Comparison of ENCODE assay signal across 8 cellular contexts in genomic region chr15:49155110-49155833, GRCh38. TPM values are rescaled to one million over a fixed set of nuclear protein-coding genes. Genes with fewer than 3 reads are reported as not detected.
A peak's percentile ranks its signal among the peaks of the same experiment; 100 is the strongest.
DNase-seq lines count a peak whose midpoint lies in the region; ATAC-seq and TF ChIP-seq lines count a peak whose summit lies in the region.

Gene COPS2 (minus strand): TSS chr15:49155599. CDS start chr15:49155578, 21 bp downstream.

- in situ Hi-C loops in GM18951 (cut with MboI; ENCODE audit: low sequenced_read_pairs, unreplicated experiment) = no loop called here

- WGBS in spleen, 5 donors = 0 to 1% (median 1%) methylated on average over 18 to 46 of the region's 46 CpGs

- peak; percentile 93 for DNase-seq in AG08395 (ENCODE audit: low spot score)
- peak; percentile 95 for DNase-seq in NCI-H345 (lab: John Stamatoyannopoulos, UW)
- DNase-seq in activated CD4-positive, CD25-positive, alpha-beta regulatory T cell (lab: John Stamatoyannopoulos, UW) = peak; percentile 70 to 88 (median 80)
- peak; percentile 96 for DNase-seq in central memory CD4-positive, alpha-beta T cell
- DNase-seq in inferior parietal cortex (ENCODE audit: extremely low spot score) = peak; percentile 100
- peak; percentile 95 for DNase-seq in spleen

- intact Hi-C loops in spleen (cut with DNase I; ENCODE audit: low total_unique reads) = no loop called here

- peak in 4 of 11 experiments; percentile 17 to 44 (median 34) for TF ChIP-seq CTCF in spleen (IDR thresholded peaks at IDR 0.05 in 8 of 11, conservative IDR thresholded peaks at IDR 0.05 in 3 of 11)

- peaks cover 36 to 76% (median 57%) of the 10 kb centered on the region in 6 donors for H3K4me1 ChIP-seq in spleen

- no peaks in the 10 kb centered on the region for H3K27me3 ChIP-seq in spleen (replicated peaks in 1 of 7)

- peaks cover 0 to 6% (median 0%) of the 10 kb centered on the region in 6 donors for H3K36me3 ChIP-seq in spleen

- H3K4me3 ChIP-seq in spleen = peak within 1 kb of the TSS; percentile 77 to 99 (median 86)

- H3K9me3 ChIP-seq in spleen = no peaks in the 10 kb centered on the region

- H3K27ac ChIP-seq in spleen = peak within 1 kb of the TSS; percentile 59 to 94 (median 90)

- TF ChIP-seq POLR2A in GM18951 (IDR thresholded peaks at IDR 0.05; ENCODE audit: extremely low read depth, insufficient read depth, insufficient read length) (peak; percentile 74), spleen (IDR thresholded peaks at IDR 0.05) (peak in 2 of 3 donors; percentile 80 to 94)

- ATAC-seq in HG03196 (IDR thresholded peaks at IDR 0.05; ENCODE audit: unreplicated experiment) = peak; percentile 95

RNA-seq across cellular contexts. Expression of gene COPS2, which starts in this region (rescaled TPM):
- 10 to 100 TPM; 39.4 to 58.4 (median 49.4) TPM for total RNA-seq in spleen
- 10 to 100 TPM; 21.0 to 28.2 (median 26.8) TPM for polyA plus RNA-seq in spleen

Comparison
In these comparisons a context has a peak if more than half of its experiments do, and no peak if none do; other contexts are left out.
1. Peak in every context shown above with its lines: DNase-seq, ATAC-seq, H3K4me3 ChIP-seq and H3K27ac ChIP-seq.